24 cellular contexts compared by ENCODE assay signal in genomic region chr5:2603176-2603575, GRCh38.
DNase-seq lines count a peak whose midpoint lies in the region; ATAC-seq and TF ChIP-seq lines count a peak whose summit lies in the region.
"Had no signal": no experiment of that assay in that cellular context is flagged by ENCODE, and none has a peak within 500 bp of the region (broad histone marks: within the 10 kb centered on the region; RNA-seq: fewer than 3 reads in every experiment).

No MANE protein-coding gene starts in this region.

- no peak overlapping the region for H3K27ac ChIP-seq in esophagus muscularis mucosa (replicated peaks in 1 of 4)
- no peak overlapping the region for H3K27ac ChIP-seq in neural progenitor cell
- no peak overlapping the region for H3K27ac ChIP-seq in testis
- H3K27ac ChIP-seq: BLaER1 had no signal

- H3K9ac ChIP-seq in neural progenitor cell, result no peak overlapping the region
- H3K9ac ChIP-seq: BLaER1 had no signal

- H3K79me2 ChIP-seq in neural progenitor cell (ENCODE audit: low read depth), result no peaks in the 10 kb centered on the region

- no peak overlapping the region for H3K4me2 ChIP-seq in neural progenitor cell

- ATAC-seq in HG03520 (IDR thresholded peaks at IDR 0.05; ENCODE audit: unreplicated experiment), result no peak
- no peak for ATAC-seq in natural killer cell
- ATAC-seq: GM12878 had no signal

- H3K27ac Mint-ChIP-seq in neural progenitor cell (peak overlapping the region; percentile 28), natural killer cell (no peak overlapping the region)
- H3K27ac Mint-ChIP-seq: CD14-positive monocyte; CD4-positive, alpha-beta memory T cell; CD4-positive, CD25-positive, alpha-beta regulatory T cell; CD8-positive, alpha-beta memory T cell had no signal

- peaks cover 15% of the 10 kb centered on the region for H3K4me1 Mint-ChIP-seq in neural progenitor cell
- no peaks in the 10 kb centered on the region for H3K4me1 Mint-ChIP-seq in natural killer cell
- H3K4me1 Mint-ChIP-seq: CD14-positive monocyte; CD4-positive, alpha-beta memory T cell; CD8-positive, alpha-beta memory T cell had no signal

- intact Hi-C loops in esophagus muscularis mucosa (cut with DNase I) (no loop called here), testis (cut with DNase I; ENCODE audit: low total_unique reads) (no loop called here), natural killer cell (cut with micrococcal nuclease) (no loop called here)

- no peak for TF ChIP-seq POLR2A in esophagus muscularis mucosa (IDR thresholded peaks at IDR 0.05; ENCODE audit: low read depth)
- no peak for TF ChIP-seq POLR2A in testis (IDR thresholded peaks at IDR 0.05)

- peaks cover 0 to 22% (median 0%) of the 10 kb centered on the region in 4 donors for H3K27me3 ChIP-seq in esophagus muscularis mucosa
- no peaks in the 10 kb centered on the region for H3K27me3 ChIP-seq in neural progenitor cell
- no peaks in the 10 kb centered on the region for H3K27me3 ChIP-seq in testis
- H3K27me3 ChIP-seq: BE2C, BLaER1 had no signal

- no peaks in the 10 kb centered on the region for H4K20me1 ChIP-seq in neural progenitor cell (ENCODE audit: low read depth)
- H4K20me1 ChIP-seq: BLaER1 had no signal

- H3K4me1 ChIP-seq in esophagus muscularis mucosa, result no peaks in the 10 kb centered on the region
- H3K4me1 ChIP-seq in neural progenitor cell, result no peaks in the 10 kb centered on the region
- no peaks in the 10 kb centered on the region for H3K4me1 ChIP-seq in testis
- H3K4me1 ChIP-seq: BE2C had no signal

- H3K36me3 ChIP-seq in esophagus muscularis mucosa (no peaks in the 10 kb centered on the region), neural progenitor cell (no peaks in the 10 kb centered on the region), testis (ENCODE audit: low read depth, missing control alignments) (no peaks in the 10 kb centered on the region)
- H3K36me3 ChIP-seq: BE2C, BLaER1 had no signal

- 38% methylated on average over 6 of the region's 6 CpGs for WGBS in esophagus muscularis mucosa
- WGBS in testis, 2 donors, result 51 to 54% methylated on average over 6 of the region's 6 CpGs

- H3K4me3 Mint-ChIP-seq in neural progenitor cell (no peak overlapping the region), natural killer cell (no peak overlapping the region)
- H3K4me3 Mint-ChIP-seq: CD14-positive monocyte; CD4-positive, alpha-beta memory T cell; CD4-positive, CD25-positive, alpha-beta regulatory T cell; CD8-positive, alpha-beta memory T cell had no signal

- TF ChIP-seq CTCF in esophagus muscularis mucosa (IDR thresholded peaks at IDR 0.05), result no peak
- TF ChIP-seq CTCF in neural progenitor cell (IDR thresholded peaks at IDR 0.05), result no peak
- no peak for TF ChIP-seq CTCF in testis (IDR thresholded peaks at IDR 0.05)
- TF ChIP-seq CTCF in natural killer cell (IDR thresholded peaks at IDR 0.05), result no peak

- H3K36me3 Mint-ChIP-seq in neural progenitor cell (no peaks in the 10 kb centered on the region), natural killer cell (no peaks in the 10 kb centered on the region)
- H3K36me3 Mint-ChIP-seq: CD14-positive monocyte; CD4-positive, alpha-beta memory T cell; CD4-positive, CD25-positive, alpha-beta regulatory T cell; CD8-positive, alpha-beta memory T cell had no signal

- no peaks in the 10 kb centered on the region for H3K9me3 ChIP-seq in esophagus muscularis mucosa
- H3K9me3 ChIP-seq in neural progenitor cell (ENCODE audit: low read depth), result no peaks in the 10 kb centered on the region
- no peaks in the 10 kb centered on the region for H3K9me3 ChIP-seq in testis
- H3K9me3 ChIP-seq: BE2C, BLaER1 had no signal

- peaks cover 3% of the 10 kb centered on the region for H3K9me3 Mint-ChIP-seq in neural progenitor cell
- H3K9me3 Mint-ChIP-seq in natural killer cell, result peaks cover 2 to 3% of the 10 kb centered on the region in 2 donors

- DNase-seq in esophagus muscularis mucosa (ENCODE audit: extremely low spot score) (peak; percentile 81), neural progenitor cell (ENCODE audit: low spot score) (no peak), testis (peak; percentile 27), natural killer cell (no peak), HT-29 (ENCODE audit: low spot score) (no peak)
- DNase-seq: 8988T; ACHN; BE2C; C1 segment of cervical spinal cord; CD4-positive, alpha-beta memory T cell; CD4-positive, CD25-positive, alpha-beta regulatory T cell; CD8-positive, alpha-beta memory T cell; COR-L47; DMS 273 treated with DMSO at 0.1 percent for 48 hours; DMS153; DMS53; DMS79; DND-41; EL; GDM1 had no signal

- no peak overlapping the region for H3K4me3 ChIP-seq in esophagus muscularis mucosa
- no peak overlapping the region for H3K4me3 ChIP-seq in neural progenitor cell
- H3K4me3 ChIP-seq in testis, result no peak overlapping the region
- H3K4me3 ChIP-seq: BLaER1, GM12878 had no signal

- no peaks in the 10 kb centered on the region for H3F3A ChIP-seq in neural progenitor cell (ENCODE audit: low read depth)

- H2AFZ ChIP-seq in neural progenitor cell (replicated peaks), result no peak overlapping the region

- H3K27me3 Mint-ChIP-seq in neural progenitor cell (ENCODE audit: insufficient read depth, low read depth), result peaks cover 2% of the 10 kb centered on the region
- H3K27me3 Mint-ChIP-seq in natural killer cell (ENCODE audit: low read depth in 2 of 2), result no peaks in the 10 kb centered on the region
- H3K27me3 Mint-ChIP-seq: CD4-positive, alpha-beta memory T cell; CD4-positive, CD25-positive, alpha-beta regulatory T cell; CD8-positive, alpha-beta memory T cell had no signal

- TF ChIP-seq EP300 in esophagus muscularis mucosa (IDR thresholded peaks at IDR 0.05), result no peak

Comparison
In these comparisons a context has a peak if more than half of its experiments do, and no peak if none do; other contexts are left out.
1. DNase-seq: peak in esophagus muscularis mucosa (single experiment) and testis (single experiment); none in neural progenitor cell (single experiment), natural killer cell (single experiment) and HT-29 (single experiment).